ENCODE assay signal across 15 cellular contexts in genomic region chr1:37001697-37002096, GRCh38. TPM values are rescaled to one million over a fixed set of nuclear protein-coding genes. Genes with fewer than 3 reads are reported as not detected.
"Had no signal": no experiment of that assay in that cellular context is flagged by ENCODE, and none has a peak within 500 bp of the region (broad histone marks: within the 10 kb centered on the region; RNA-seq: fewer than 3 reads in every experiment).

No MANE protein-coding gene starts in this region.

- DNase-seq: activated CD4-positive, alpha-beta T cell treated with anti-CD3 and anti-CD28 coated beads for 1 hour; activated CD4-positive, alpha-beta T cell treated with anti-CD3 and anti-CD28 coated beads, Interleukin-2, amount 50 U/mL, for 48 hours; activated naive CD4-positive, alpha-beta T cell treated with anti-CD3 and anti-CD28 coated beads, Interleukin-2, amount 10 ng/mL, durations not matched to agents 7 days and 5 days; dorsolateral prefrontal cortex; erythroblast; gastrocnemius medialis; heart left ventricle; islet precursor cell; ovary; sigmoid colon; spleen; stimulated activated CD4-positive, alpha-beta T cell treated with anti-CD3 and anti-CD28 coated beads, Interleukin-2, amount 100 ng/mL, for 24 hours; upper lobe of right lung had no signal

- H3K4me1 ChIP-seq: gastrocnemius medialis, spleen, upper lobe of right lung had no signal

- H3K9me3 ChIP-seq: gastrocnemius medialis, heart left ventricle, ovary, sigmoid colon, spleen, thoracic aorta, upper lobe of right lung had no signal

- H3K27ac ChIP-seq: dorsolateral prefrontal cortex, gastrocnemius medialis, heart left ventricle, ovary, sigmoid colon, spleen, thoracic aorta, upper lobe of right lung had no signal

- H3K36me3 ChIP-seq: gastrocnemius medialis, heart left ventricle, ovary, sigmoid colon, spleen, thoracic aorta, upper lobe of right lung had no signal

- H3K4me3 ChIP-seq: dorsolateral prefrontal cortex, gastrocnemius medialis, heart left ventricle, lung, ovary, sigmoid colon, spleen, thoracic aorta, upper lobe of right lung had no signal

- H3K27me3 ChIP-seq: heart left ventricle, ovary had no signal

RNA-seq across cellular contexts. Expression of gene GRIK3, which starts 32.6 kb away (rescaled TPM):
- total RNA-seq: upper lobe of right lung had no signal
